Comparison of ENCODE assay signal across 8 cellular contexts in genomic region chr13:50123862-50124535, GRCh38.
A peak's percentile ranks its signal among the peaks of the same experiment; 100 is the strongest.
DNase-seq lines count a peak whose midpoint lies in the region; ATAC-seq and TF ChIP-seq lines count a peak whose summit lies in the region.

No MANE protein-coding gene starts in this region.

- H3K4me3 ChIP-seq in adipocyte (ENCODE audit: low read length) (peak overlapping the region; percentile 95), heart left ventricle (peak overlapping the region; percentile 71 to 98 (median 90)), vagina (peak overlapping the region; percentile 93 to 95)

- H3K27ac ChIP-seq in heart left ventricle (peak overlapping the region; percentile 99 to 100 (median 99)), vagina (peak overlapping the region; percentile 98)

- H3K36me3 ChIP-seq in adipocyte (ENCODE audit: control insufficient read depth, insufficient read depth, low read length, severe bottlenecking) (peaks cover 4% of the 10 kb centered on the region), heart left ventricle (peaks cover 0 to 13% (median 0%) of the 10 kb centered on the region in 9 donors), vagina (no peaks in the 10 kb centered on the region)

- intact Hi-C loops in heart left ventricle (cut with DNase I): loop anchor here (2.0 to 10.0 kb wide), 10 partner anchors 41 to 551 kb away; partner anchors contain the start of gene TRIM13 (in 5 of the 10)
- intact Hi-C loops in vagina (cut with DNase I): loop anchor here (2.0 kb wide), 2 partner anchors 43 to 127 kb away; partner anchors contain the start of gene TRIM13

- H3K27me3 ChIP-seq in adipocyte (replicated peaks; ENCODE audit: control insufficient read depth, insufficient read depth, low read length): no peaks in the 10 kb centered on the region
- peaks cover 0 to 6% (median 0%) of the 10 kb centered on the region in 9 donors for H3K27me3 ChIP-seq in heart left ventricle
- no peaks in the 10 kb centered on the region for H3K27me3 ChIP-seq in vagina

- peak; percentile 93 for DNase-seq in GM10248 (ENCODE audit: extremely low spot score)
- DNase-seq in HEK293T (ENCODE audit: extremely low spot score): peak; percentile 82
- peak; percentile 94 for DNase-seq in MV-4-11 (lab: John Stamatoyannopoulos, UW)
- peak; percentile 95 for DNase-seq in SKM-1 treated with dmso at 0.1 percent for 144 hours (lab: John Stamatoyannopoulos, UW; ENCODE audit: unreplicated experiment)
- peak; percentile 89 for DNase-seq in adipocyte (ENCODE audit: low read depth)
- DNase-seq in heart left ventricle: peak; percentile 83 to 99 (median 85)
- peak; percentile 93 for DNase-seq in pons (ENCODE audit: low spot score)
- DNase-seq in vagina (ENCODE audit: extremely low spot score in 2 of 2): peak in 1 of 2 donors; percentile 98

- TF ChIP-seq POLR2A in heart left ventricle (IDR thresholded peaks at IDR 0.05) (peak in 1 of 2 donors; percentile 92), vagina (IDR thresholded peaks at IDR 0.05) (peak; percentile 25 to 81)

- POLR2A ChIA-PET in GM10248 (lab: Yijun Ruan, JAX) (interaction anchor here (0.6 kb wide), 1 partner anchor 436 kb away, joined by 8 read pairs; no protein-coding TSS in a partner anchor), HEK293T (lab: Yijun Ruan, JAX) (interaction anchor here (0.6 to 3.8 kb wide), 25 partner anchors 9 to 389 kb away, joined by 3 to 39 read pairs (median 4); partner anchors contain the start of genes KPNA3 and TRIM13)

- H3K4me1 ChIP-seq in adipocyte (ENCODE audit: control insufficient read depth, insufficient read depth, low read length) (peaks cover 44% of the 10 kb centered on the region), heart left ventricle (peaks cover 0 to 69% (median 36%) of the 10 kb centered on the region in 12 donors), vagina (peaks cover 34% of the 10 kb centered on the region)

- TF ChIP-seq CTCF in GM10248 (IDR thresholded peaks at IDR 0.05; ENCODE audit: control extremely low read depth, extremely low read depth, low read depth, missing control alignments) (peak; percentile 12), heart left ventricle (IDR thresholded peaks at IDR 0.05) (peak in 4 of 12 donors; percentile 10 to 41 (median 15)), vagina (IDR thresholded peaks at IDR 0.05) (no peak)

- WGBS in heart left ventricle, 4 donors: 0 to 1% (median 0%) methylated on average over 20 to 69 of the region's 69 CpGs

- peak; percentile 92 to 94 (median 94) for ATAC-seq in heart left ventricle

- no peaks in the 10 kb centered on the region for H3K9me3 ChIP-seq in adipocyte (ENCODE audit: control insufficient read depth, low read length)
- no peaks in the 10 kb centered on the region for H3K9me3 ChIP-seq in heart left ventricle
- H3K9me3 ChIP-seq in vagina: no peaks in the 10 kb centered on the region

- CTCF ChIA-PET in GM10248 (lab: Yijun Ruan, JAX) (interaction anchor here (1.0 to 5.9 kb wide), 6 partner anchors 11 to 148 kb away, joined by 3 to 31 read pairs (median 3); no protein-coding TSS in a partner anchor), HEK293T (lab: Yijun Ruan, JAX) (interaction anchor here (0.6 kb wide), 1 partner anchor 127 kb away, joined by 3 read pairs; no protein-coding TSS in a partner anchor)

- H3K9ac ChIP-seq in adipocyte (ENCODE audit: low read length): peak overlapping the region; percentile 90

TF ChIP-seq in HEK293T, 16 proteins besides CTCF, POLR2A, EP300 and RAD21:
- TF ChIP-seq ZNF384 (IDR thresholded peaks at IDR 0.05) (no peak), CTBP1 (IDR thresholded peaks at IDR 0.05; ENCODE audit: borderline replicate concordance) (no peak), ELF4 (IDR thresholded peaks at IDR 0.05) (peak; percentile 29; the same call in 1 of the 2 replicates), NFRKB (IDR thresholded peaks at IDR 0.05) (no peak), L3MBTL2 (conservative IDR thresholded peaks at IDR 0.05) (0 out of 2 replicates have a peak, but pooled peaks have one; percentile 27), HDGF (IDR thresholded peaks at IDR 0.05; ENCODE audit: borderline replicate concordance) (no peak), FOXM1 (IDR thresholded peaks at IDR 0.05; ENCODE audit: borderline replicate concordance) (peak; percentile 25; the same call in 1 of the 2 replicates)
